In the genomic region with DNA sequence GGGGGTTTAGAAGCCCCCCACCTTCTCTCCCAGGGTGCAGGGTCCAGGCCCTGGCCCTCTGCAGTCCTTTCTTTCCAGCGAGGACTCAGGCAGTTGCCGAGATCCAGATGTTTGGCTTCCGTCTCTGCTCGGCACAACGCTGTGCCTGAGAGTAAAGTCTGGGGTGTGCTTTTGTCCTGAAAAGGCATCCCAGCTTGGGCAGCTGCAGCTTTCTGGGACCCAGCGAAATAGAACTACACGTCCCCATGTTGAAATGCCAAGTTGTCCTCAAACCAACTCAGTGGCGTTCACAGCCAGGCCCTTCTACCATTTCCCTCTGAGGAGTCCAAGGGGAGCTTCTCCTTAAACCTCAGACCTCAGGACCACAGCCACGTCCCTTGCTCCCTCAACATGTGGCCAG, we compare ENCODE assay signal across 2 cellular contexts.
TF ChIP-seq lines count a peak whose summit lies in the region.

No MANE protein-coding gene starts in this region.

TF ChIP-seq in IMR-90, 13 proteins besides CTCF, POLR2A, EP300 and RAD21:
- TF ChIP-seq, protein P1, sequence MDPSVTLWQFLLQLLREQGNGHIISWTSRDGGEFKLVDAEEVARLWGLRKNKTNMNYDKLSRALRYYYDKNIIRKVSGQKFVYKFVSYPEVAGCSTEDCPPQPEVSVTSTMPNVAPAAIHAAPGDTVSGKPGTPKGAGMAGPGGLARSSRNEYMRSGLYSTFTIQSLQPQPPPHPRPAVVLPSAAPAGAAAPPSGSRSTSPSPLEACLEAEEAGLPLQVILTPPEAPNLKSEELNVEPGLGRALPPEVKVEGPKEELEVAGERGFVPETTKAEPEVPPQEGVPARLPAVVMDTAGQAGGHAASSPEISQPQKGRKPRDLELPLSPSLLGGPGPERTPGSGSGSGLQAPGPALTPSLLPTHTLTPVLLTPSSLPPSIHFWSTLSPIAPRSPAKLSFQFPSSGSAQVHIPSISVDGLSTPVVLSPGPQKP (IDR thresholded peaks at IDR 0.05; ENCODE audit: borderline replicate concordance, low read depth, low read length), result no peak
- TF ChIP-seq RCOR1 (IDR thresholded peaks at IDR 0.05; ENCODE audit: insufficient replicate concordance, low read length) (no peak), CHD1 (IDR thresholded peaks at IDR 0.05; ENCODE audit: low read depth, low read length) (no peak), SMC3 (IDR thresholded peaks at IDR 0.05; ENCODE audit: low read depth, low read length) (no peak), MAFK (IDR thresholded peaks at IDR 0.05; ENCODE audit: low read depth, low read length) (no peak)
- TF ChIP-seq, protein P2, sequence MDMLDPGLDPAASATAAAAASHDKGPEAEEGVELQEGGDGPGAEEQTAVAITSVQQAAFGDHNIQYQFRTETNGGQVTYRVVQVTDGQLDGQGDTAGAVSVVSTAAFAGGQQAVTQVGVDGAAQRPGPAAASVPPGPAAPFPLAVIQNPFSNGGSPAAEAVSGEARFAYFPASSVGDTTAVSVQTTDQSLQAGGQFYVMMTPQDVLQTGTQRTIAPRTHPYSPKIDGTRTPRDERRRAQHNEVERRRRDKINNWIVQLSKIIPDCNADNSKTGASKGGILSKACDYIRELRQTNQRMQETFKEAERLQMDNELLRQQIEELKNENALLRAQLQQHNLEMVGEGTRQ (IDR thresholded peaks at IDR 0.05; ENCODE audit: low read depth, low read length), result no peak

TF ChIP-seq in H1, 55 proteins besides CTCF, POLR2A, EP300 and RAD21:
- TF ChIP-seq SP2 (IDR thresholded peaks at IDR 0.05; ENCODE audit: low read length) (no peak), NRF1 (IDR thresholded peaks at IDR 0.05; ENCODE audit: low read depth, low read length) (no peak), SP4 (IDR thresholded peaks at IDR 0.05; ENCODE audit: low read length) (no peak), CHD1 (IDR thresholded peaks at IDR 0.05; ENCODE audit: low read depth, low read length) (no peak), TCF12 (IDR thresholded peaks at IDR 0.05; ENCODE audit: low read depth, low read length) (no peak), CBX8 (IDR thresholded peaks at IDR 0.05; ENCODE audit: borderline replicate concordance, low read depth, low read length) (no peak)
- TF ChIP-seq, protein P3, sequence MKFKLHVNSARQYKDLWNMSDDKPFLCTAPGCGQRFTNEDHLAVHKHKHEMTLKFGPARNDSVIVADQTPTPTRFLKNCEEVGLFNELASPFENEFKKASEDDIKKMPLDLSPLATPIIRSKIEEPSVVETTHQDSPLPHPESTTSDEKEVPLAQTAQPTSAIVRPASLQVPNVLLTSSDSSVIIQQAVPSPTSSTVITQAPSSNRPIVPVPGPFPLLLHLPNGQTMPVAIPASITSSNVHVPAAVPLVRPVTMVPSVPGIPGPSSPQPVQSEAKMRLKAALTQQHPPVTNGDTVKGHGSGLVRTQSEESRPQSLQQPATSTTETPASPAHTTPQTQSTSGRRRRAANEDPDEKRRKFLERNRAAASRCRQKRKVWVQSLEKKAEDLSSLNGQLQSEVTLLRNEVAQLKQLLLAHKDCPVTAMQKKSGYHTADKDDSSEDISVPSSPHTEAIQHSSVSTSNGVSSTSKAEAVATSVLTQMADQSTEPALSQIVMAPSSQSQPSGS (IDR thresholded peaks at IDR 0.05; ENCODE audit: low read length), result no peak
